Comparison of ENCODE assay signal across 23 cellular contexts in the genomic region with DNA sequence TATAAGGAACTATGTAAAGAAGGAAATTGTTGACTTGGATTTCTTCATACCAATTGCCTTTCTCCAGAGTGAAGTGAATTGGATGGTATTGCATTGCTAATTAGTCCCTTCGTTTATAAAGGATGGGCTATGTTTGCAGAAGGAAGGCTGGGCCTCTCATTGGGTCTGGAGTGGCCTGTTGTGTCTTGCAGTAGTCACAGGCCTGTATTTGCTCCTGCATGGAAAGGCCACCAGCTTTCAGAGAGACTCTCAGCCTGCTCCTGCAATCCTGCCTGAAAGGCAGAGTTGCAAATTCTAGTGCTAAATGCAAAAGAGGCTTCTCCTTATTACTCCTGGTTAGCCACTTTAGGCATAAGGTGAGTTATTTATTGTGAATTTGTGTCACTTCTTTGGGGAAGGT.
A peak's percentile ranks its signal among the peaks of the same experiment; 100 is the strongest.
DNase-seq lines count a peak whose midpoint lies in the region; ATAC-seq and TF ChIP-seq lines count a peak whose summit lies in the region.
"Had no signal": no experiment of that assay in that cellular context is flagged by ENCODE, and none has a peak within 500 bp of the region (broad histone marks: within the 10 kb centered on the region; RNA-seq: fewer than 3 reads in every experiment).

No MANE protein-coding gene starts in this region.

- no peaks in the 10 kb centered on the region for H3K9me2 ChIP-seq in HCT116 (ENCODE audit: insufficient read depth)

- H4K20me1 ChIP-seq in HCT116 (ENCODE audit: insufficient read depth) = no peaks in the 10 kb centered on the region

- whole genome bisulfite sequencing in ovary, 3 donors = 86 to 91% (median 86%) methylated on average over 1 of the region's 1 CpG

- H3K9ac ChIP-seq in HCT116 (ENCODE audit: low read length) (no peak overlapping the region), iPS-15b (ENCODE audit: low read depth, low read length) (peak overlapping the region; percentile 10)

- H2AFZ ChIP-seq in HCT116 (ENCODE audit: low read depth, low read length, poor library complexity, severe bottlenecking) = no peak overlapping the region

- H3K27me3 ChIP-seq in HCT116 (ENCODE audit: insufficient read depth, low read length) (no peaks in the 10 kb centered on the region), iPS-15b (ENCODE audit: control insufficient read depth, insufficient read depth, low read length) (no peaks in the 10 kb centered on the region), ovary (no peaks in the 10 kb centered on the region)

- RAD21 ChIA-PET in HCT116 (lab: Charles Lee; ENCODE audit: low non-redundant PET in 1 of 2, low total read pairs in 2 of 2, uncharacterized antibody in 2 of 2, unreplicated experiment in 2 of 2) = no interaction called here

- TF ChIP-seq POLR2A in HCT116 (IDR thresholded peaks at IDR 0.05; ENCODE audit: borderline replicate concordance, extremely low read depth, insufficient read depth, insufficient read length) (no peak), ovary (IDR thresholded peaks at IDR 0.05) (no peak)

- H3K9me3 ChIP-seq in HCT116 (ENCODE audit: control insufficient read depth in 1 of 2, insufficient read depth in 1 of 2, low read depth in 1 of 2, low read length in 2 of 2) (no peaks in the 10 kb centered on the region), iPS-15b (ENCODE audit: control insufficient read depth, insufficient read depth, low read length) (no peaks in the 10 kb centered on the region), ovary (no peaks in the 10 kb centered on the region)

- no peaks in the 10 kb centered on the region for H3K79me2 ChIP-seq in HCT116 (ENCODE audit: insufficient read depth, low read length)

- intact Hi-C loops in HCT116 (cut with micrococcal nuclease) = no loop called here
- intact Hi-C loops in ovary (cut with DNase I) = no loop called here

- H3K4me1 ChIP-seq in HCT116 (ENCODE audit: control insufficient read depth in 1 of 2, insufficient read depth in 2 of 2, low read length in 2 of 2) (no peaks in the 10 kb centered on the region), iPS-15b (ENCODE audit: control insufficient read depth, insufficient read depth, low read length) (peaks cover 22% of the 10 kb centered on the region), ovary (ENCODE audit: insufficient read depth) (peaks cover 1% of the 10 kb centered on the region)

- H3K27ac ChIP-seq in HCT116 (ENCODE audit: low read depth, low read length) (no peak overlapping the region), ovary (no peak overlapping the region)
- H3K27ac ChIP-seq: 22Rv1, VCaP had no signal

- H3K4me3 ChIP-seq in HCT116 (replicated peaks in 1 of 2; ENCODE audit: low read depth in 1 of 2, low read length in 2 of 2) (no peak overlapping the region), iPS-15b (ENCODE audit: low read depth, low read length) (no peak overlapping the region), ovary (no peak overlapping the region)

- POLR2A ChIA-PET in HCT116 (lab: Charles Lee) = no interaction called here

- TF ChIP-seq EP300 in ovary (IDR thresholded peaks at IDR 0.05) = no peak

- ATAC-seq in HCT116 (no peak), GM19351 (IDR thresholded peaks at IDR 0.05; ENCODE audit: unreplicated experiment) (no peak)
- ATAC-seq: naive thymus-derived CD4-positive, alpha-beta T cell; Panc1; stimulated activated naive CD8-positive, alpha-beta T cell treated with anti-CD3 and anti-CD28 coated beads, Interleukin-15, amount 100 ng/mL, for 72 hours had no signal

- peak; percentile 3 for DNase-seq in DMS153 (lab: John Stamatoyannopoulos, UW)
- no peak for DNase-seq in DMS153 treated with DMSO at 0.1 percent for 48 hours (lab: John Stamatoyannopoulos, UW; ENCODE audit: unreplicated experiment)
- DNase-seq in HCT116 (ENCODE audit: low read depth, low spot score) = no peak
- DNase-seq in NCI-H748 (lab: John Stamatoyannopoulos, UW; ENCODE audit: unreplicated experiment) = peak; percentile 41
- no peak for DNase-seq in ovary
- DNase-seq in NCI-H2227 (lab: John Stamatoyannopoulos, UW; ENCODE audit: unreplicated experiment) = no peak
- DNase-seq: activated CD4-positive, alpha-beta T cell treated with anti-CD3 and anti-CD28 coated beads for 48 hours; activated gamma-delta T cell treated with Interleukin-2 at 50 U/mL for 16 hours; activated T-cell treated with anti-CD3 and anti-CD28 coated beads, Interleukin-2, amount 50 U/mL, for 24 hours; CD4-positive, CD25-positive, alpha-beta regulatory T cell; islet precursor cell; KG1; midbrain; naive thymus-derived CD4-positive, alpha-beta T cell; NCI-H446 treated with DMSO at 0.1 percent for 48 hours; nucleus accumbens; SHP77; stimulated activated naive CD8-positive, alpha-beta T cell treated with anti-CD3 and anti-CD28 coated beads, Interleukin-15, amount 100 ng/mL, for 72 hours had no signal

- BruUV-seq in HCT116 (replicated peaks; lab: Mats Ljungman, UMichigan) = TSS peak; percentile 39

- TF ChIP-seq CTCF in HCT116 (IDR thresholded peaks at IDR 0.05 in 2 of 3, conservative IDR thresholded peaks at IDR 0.05 in 1 of 3; ENCODE audit: borderline replicate concordance in 1 of 3, insufficient read depth in 1 of 3, low read depth in 2 of 3, low read length in 2 of 3) (no peak), ovary (IDR thresholded peaks at IDR 0.05) (no peak)

- no peak overlapping the region for H3K4me2 ChIP-seq in HCT116 (ENCODE audit: low read length)

- H3K36me3 ChIP-seq in HCT116 (ENCODE audit: control insufficient read depth in 1 of 2, insufficient read depth in 2 of 2, low read length in 2 of 2) (no peaks in the 10 kb centered on the region), iPS-15b (ENCODE audit: control insufficient read depth, insufficient read depth, low read length) (no peaks in the 10 kb centered on the region), ovary (no peaks in the 10 kb centered on the region)

- CTCF ChIA-PET in HCT116 (lab: Charles Lee) = no interaction called here

- TF ChIP-seq RAD21 in HCT116 (IDR thresholded peaks at IDR 0.05; ENCODE audit: low read depth) = no peak

TF ChIP-seq in HCT116, 20 proteins besides CTCF, POLR2A, EP300 and RAD21:
- no peak for TF ChIP-seq CBX3 (IDR thresholded peaks at IDR 0.05; ENCODE audit: low read depth)
- TF ChIP-seq SRF (IDR thresholded peaks at IDR 0.05; ENCODE audit: low read depth) = no peak
- TF ChIP-seq POLR2AphosphoS5 (IDR thresholded peaks at IDR 0.05; ENCODE audit: low read depth, low read length) = no peak
- no peak for TF ChIP-seq ZBTB33 (IDR thresholded peaks at IDR 0.05; ENCODE audit: extremely low read depth, insufficient replicate concordance, low read length)
- no peak for TF ChIP-seq ELF1 (IDR thresholded peaks at IDR 0.05; ENCODE audit: borderline replicate concordance, low read depth)
- no peak for TF ChIP-seq ZNF274 (IDR thresholded peaks at IDR 0.05; ENCODE audit: low read depth, low read length)
- TF ChIP-seq, protein P1, sequence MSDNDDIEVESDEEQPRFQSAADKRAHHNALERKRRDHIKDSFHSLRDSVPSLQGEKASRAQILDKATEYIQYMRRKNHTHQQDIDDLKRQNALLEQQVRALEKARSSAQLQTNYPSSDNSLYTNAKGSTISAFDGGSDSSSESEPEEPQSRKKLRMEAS (IDR thresholded peaks at IDR 0.05) = no peak

Comparison
In these comparisons a context has a peak if more than half of its experiments do, and no peak if none do; other contexts are left out.
1. DNase-seq: peak in DMS153 (single experiment) and NCI-H748 (single experiment); none in DMS153 treated with DMSO at 0.1 percent for 48 hours (single experiment), HCT116 (single experiment), ovary (0 of 5) and NCI-H2227 (single experiment).